In the genomic region with DNA sequence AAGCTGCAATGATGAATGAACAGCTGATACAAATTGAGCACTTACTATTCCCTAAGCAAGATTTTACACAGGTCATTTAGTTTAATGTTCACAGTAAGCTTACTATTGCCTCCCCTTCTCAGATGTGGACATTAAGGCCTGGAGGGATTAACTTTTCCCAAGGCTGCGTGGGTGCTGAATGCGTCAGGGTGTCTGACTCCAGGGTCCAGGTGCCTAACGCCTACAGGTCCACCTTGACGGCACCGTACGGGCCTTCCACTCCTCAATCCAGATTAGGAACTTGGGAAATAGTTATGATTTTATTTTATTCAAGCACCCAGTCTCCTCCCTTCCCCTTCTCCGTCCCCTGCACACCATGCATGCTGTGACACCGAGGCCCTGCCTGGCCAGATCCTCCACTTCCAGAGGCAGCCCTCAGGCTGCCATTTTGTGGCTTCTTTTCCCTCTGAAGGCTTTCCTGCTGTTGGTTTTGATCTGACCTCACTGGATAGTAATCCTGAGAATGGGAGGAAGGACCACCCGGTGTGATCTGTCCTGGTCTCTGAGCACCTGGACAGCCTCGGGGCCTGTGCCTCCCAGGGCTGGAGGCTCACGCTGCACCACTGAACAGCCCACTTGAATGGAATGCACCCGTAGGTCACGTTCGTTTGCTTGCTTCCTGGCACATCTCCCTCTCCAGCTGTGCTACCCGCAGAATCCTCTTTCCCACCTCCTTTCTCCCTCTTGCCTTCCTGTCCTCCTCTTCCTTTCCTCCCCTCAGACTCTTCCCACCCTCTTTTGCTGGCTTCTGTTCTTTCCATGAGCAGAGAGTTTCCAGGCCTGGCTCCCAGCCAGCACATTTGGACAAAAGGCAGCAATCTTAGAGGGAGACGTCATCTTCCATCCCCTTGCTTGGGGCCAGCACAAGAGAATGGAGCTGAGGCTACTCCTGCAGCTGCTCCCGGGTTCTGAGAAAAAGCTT, we compare ENCODE assay signal across 8 cellular contexts. TPM values are rescaled to one million over a fixed set of nuclear protein-coding genes. Genes with fewer than 3 reads are reported as not detected.
DNase-seq lines count a peak whose midpoint lies in the region; ATAC-seq and TF ChIP-seq lines count a peak whose summit lies in the region.
"Had no signal": no experiment of that assay in that cellular context is flagged by ENCODE, and none has a peak within 500 bp of the region (broad histone marks: within the 10 kb centered on the region; RNA-seq: fewer than 3 reads in every experiment).

No MANE protein-coding gene starts in this region.

- no peak for TF ChIP-seq CTCF in astrocyte of the spinal cord (IDR thresholded peaks at IDR 0.05; ENCODE audit: low read depth, low read length)

- CTCF ChIA-PET in naive thymus-derived CD4-positive, alpha-beta T cell (lab: Charles Lee), result no interaction called here

- in situ Hi-C loops in astrocyte of the spinal cord (cut with HindIII; ENCODE audit: low sequenced_read_pairs), result no loop called here

- H3K27me3 Mint-ChIP-seq in naive thymus-derived CD4-positive, alpha-beta T cell, result peaks cover 0 to 8% (median 8%) of the 10 kb centered on the region in 5 donors

- H3K36me3 ChIP-seq in iPS-18a (ENCODE audit: control insufficient read depth, low read depth, low read length) (no peaks in the 10 kb centered on the region), skeletal muscle tissue (ENCODE audit: control insufficient read depth in 3 of 3, insufficient read depth in 3 of 3, low read length in 3 of 3) (no peaks in the 10 kb centered on the region)
- H3K36me3 ChIP-seq in naive thymus-derived CD4-positive, alpha-beta T cell (ENCODE audit: control insufficient read depth in 2 of 3, insufficient read depth in 3 of 3, low read length in 3 of 3), result no peaks in the 10 kb centered on the region

- DNase-seq in LHCN-M2 (ENCODE audit: low read depth) (peak; percentile 73), astrocyte of the spinal cord (ENCODE audit: low read depth, low spot score) (peak; percentile 99), NCI-H1694 treated with DMSO at 0.1 percent for 48 hours (lab: John Stamatoyannopoulos, UW) (no peak)
- no peak for DNase-seq in naive thymus-derived CD4-positive, alpha-beta T cell

- no peaks in the 10 kb centered on the region for H3K36me3 Mint-ChIP-seq in naive thymus-derived CD4-positive, alpha-beta T cell

- ATAC-seq in GM18502 (IDR thresholded peaks at IDR 0.05; ENCODE audit: poor library complexity, unreplicated experiment), result no peak
- no peak for ATAC-seq in naive thymus-derived CD4-positive, alpha-beta T cell

- H3K9ac ChIP-seq in iPS-18a (ENCODE audit: low read length), result no peak overlapping the region
- H3K9ac ChIP-seq in skeletal muscle tissue (ENCODE audit: low read depth in 1 of 3, low read length in 3 of 3), result no peak overlapping the region

- H3K4me3 ChIP-seq in astrocyte of the spinal cord (ENCODE audit: low read depth, low read length), result no peak overlapping the region
- H3K4me3 ChIP-seq in iPS-18a (ENCODE audit: low read length), result no peak overlapping the region
- H3K4me3 ChIP-seq in skeletal muscle tissue (ENCODE audit: low read length in 3 of 3), result peak overlapping the region in 2 of 3 donors; percentile 20 to 35
- no peak overlapping the region for H3K4me3 ChIP-seq in naive thymus-derived CD4-positive, alpha-beta T cell (ENCODE audit: low read length)

- no peak overlapping the region for H3K27ac Mint-ChIP-seq in naive thymus-derived CD4-positive, alpha-beta T cell

- H3K9me3 Mint-ChIP-seq in naive thymus-derived CD4-positive, alpha-beta T cell, result peaks cover 0 to 2% (median 0%) of the 10 kb centered on the region in 11 donors

- no peaks in the 10 kb centered on the region for H3K27me3 ChIP-seq in iPS-18a (ENCODE audit: control insufficient read depth, insufficient read depth, low read length)
- peaks cover 0 to 7% (median 0%) of the 10 kb centered on the region in 3 donors for H3K27me3 ChIP-seq in skeletal muscle tissue (ENCODE audit: control insufficient read depth in 3 of 3, insufficient read depth in 3 of 3, low read length in 3 of 3)
- H3K27me3 ChIP-seq in naive thymus-derived CD4-positive, alpha-beta T cell (ENCODE audit: control insufficient read depth in 2 of 2, insufficient read depth in 2 of 2, low read length in 2 of 2), result no peaks in the 10 kb centered on the region

- peaks cover 12% of the 10 kb centered on the region for H3K4me1 ChIP-seq in iPS-18a (ENCODE audit: control insufficient read depth, low read depth, low read length)
- peaks cover 10 to 19% (median 19%) of the 10 kb centered on the region in 3 donors for H3K4me1 ChIP-seq in skeletal muscle tissue (ENCODE audit: control insufficient read depth in 3 of 3, insufficient read depth in 3 of 3, low read length in 3 of 3)
- no peaks in the 10 kb centered on the region for H3K4me1 ChIP-seq in naive thymus-derived CD4-positive, alpha-beta T cell (ENCODE audit: control insufficient read depth in 2 of 2, insufficient read depth in 2 of 2, low read length in 2 of 2)

- POLR2A ChIA-PET in naive thymus-derived CD4-positive, alpha-beta T cell (lab: Charles Lee), result interaction anchor here (0.6 kb wide), 1 partner anchor 15 kb away, joined by 3 read pairs; no protein-coding TSS in a partner anchor

- no peaks in the 10 kb centered on the region for H3K9me3 ChIP-seq in iPS-18a (ENCODE audit: control insufficient read depth, low read depth, low read length)
- no peaks in the 10 kb centered on the region for H3K9me3 ChIP-seq in skeletal muscle tissue (ENCODE audit: control insufficient read depth in 3 of 3, low read length in 3 of 3)
- no peaks in the 10 kb centered on the region for H3K9me3 ChIP-seq in naive thymus-derived CD4-positive, alpha-beta T cell (ENCODE audit: control insufficient read depth in 2 of 3, low read length in 3 of 3)

- H3K4me3 Mint-ChIP-seq in naive thymus-derived CD4-positive, alpha-beta T cell, result no peak overlapping the region

- no peaks in the 10 kb centered on the region for H3K4me1 Mint-ChIP-seq in naive thymus-derived CD4-positive, alpha-beta T cell

- intact Hi-C loops in naive thymus-derived CD4-positive, alpha-beta T cell (cut with micrococcal nuclease), result no loop called here

- H3K27ac ChIP-seq in iPS-18a (ENCODE audit: low read length), result peak overlapping the region; percentile 61
- peak overlapping the region; percentile 73 for H3K27ac ChIP-seq in skeletal muscle tissue (ENCODE audit: low read depth, low read length)
- no peak overlapping the region for H3K27ac ChIP-seq in naive thymus-derived CD4-positive, alpha-beta T cell (ENCODE audit: low read depth, low read length)

RNA-seq across cellular contexts. Expression of a gene that starts 14.4 kb away (rescaled TPM):
- not detected in 2 replicates for total RNA-seq in LHCN-M2 (2014; rRNA removed)
- 0.01 TPM for polyA plus RNA-seq in LHCN-M2 (2012)
- total RNA-seq in skeletal muscle tissue, result 32.4 TPM
- not detected for total RNA-seq in naive thymus-derived CD4-positive, alpha-beta T cell
- polyA plus RNA-seq in naive thymus-derived CD4-positive, alpha-beta T cell, result not detected
- total RNA-seq: T-helper 1 cell treated with Interleukin-12 subunit alpha and Interleukin-12 subunit beta and Interleukin-4 antibody, amounts not matched to agents 30 ng/mL and 1 ng/mL, for 36 hours had no signal

RNA-seq across cellular contexts. Expression of a gene that starts 46.6 kb away (rescaled TPM):
- 20.6 and 20.8 TPM in 2 replicates for total RNA-seq in LHCN-M2 (2014; rRNA removed)
- 7.9 TPM for polyA plus RNA-seq in LHCN-M2 (2012)
- total RNA-seq in skeletal muscle tissue, result 15.1 TPM
- total RNA-seq in naive thymus-derived CD4-positive, alpha-beta T cell, result 10 to 100 TPM; 15.2 to 19.0 (median 18.3) TPM
- 10 to 100 TPM; 32.2 to 34.2 TPM for polyA plus RNA-seq in naive thymus-derived CD4-positive, alpha-beta T cell

Comparison
In these comparisons a context has a peak if more than half of its experiments do, and no peak if none do; other contexts are left out.
1. DNase-seq: peak in LHCN-M2 (single experiment) and astrocyte of the spinal cord (single experiment); none in NCI-H1694 treated with DMSO at 0.1 percent for 48 hours (single experiment) and naive thymus-derived CD4-positive, alpha-beta T cell (0 of 9).
2. H3K4me3 ChIP-seq: peak in skeletal muscle tissue (2 of 3); none in astrocyte of the spinal cord (single experiment), iPS-18a (single experiment) and naive thymus-derived CD4-positive, alpha-beta T cell (single experiment).
3. RNA of a gene that starts 14.4 kb away (total RNA-seq): 32.4 TPM in skeletal muscle tissue (single experiment); not detected in LHCN-M2 and not detected in naive thymus-derived CD4-positive, alpha-beta T cell; every median in the first group is over 10 times any median in the second.